Comparison of ENCODE assay signal across 8 cellular contexts in genomic region chr12:132327351-132328171, GRCh38. TPM values are rescaled to one million over a fixed set of nuclear protein-coding genes. Genes with fewer than 3 reads are reported as not detected.
DNase-seq lines count a peak whose midpoint lies in the region; ATAC-seq and TF ChIP-seq lines count a peak whose summit lies in the region.

No MANE protein-coding gene starts in this region.

- 13 to 22% methylated on average over 5 to 7 of the region's 32 CpGs for WGBS in gastroesophageal sphincter (ENCODE audit: low coverage in 1 of 2), 2 donors
- WGBS in smooth muscle cell (ENCODE audit: low lambda C conversion rate) = 35% methylated on average over 29 of the region's 32 CpGs

- H3K9ac ChIP-seq in smooth muscle cell (ENCODE audit: low read depth) = no peak overlapping the region

- peaks cover 47% of the 10 kb centered on the region for H3K27me3 Mint-ChIP-seq in activated CD4-positive, alpha-beta memory T cell treated with anti-CD3 and anti-CD28 coated beads for 36 hours
- H3K27me3 Mint-ChIP-seq in activated CD4-positive, alpha-beta memory T cell treated with anti-CD3 and anti-CD28 coated beads, Interleukin-2, amount 10 ng/mL, durations not matched to agents 7 days and 5 days = peaks cover 25% of the 10 kb centered on the region

- peak overlapping the region; percentile 33 for H3K4me2 ChIP-seq in smooth muscle cell

- H2AFZ ChIP-seq in smooth muscle cell (ENCODE audit: low read depth) = no peak overlapping the region

- peak; percentile 82 for ATAC-seq in gastroesophageal sphincter
- ATAC-seq in GM21423 (IDR thresholded peaks at IDR 0.05; ENCODE audit: unreplicated experiment) = no peak

- no peak overlapping the region for H3K27ac Mint-ChIP-seq in activated CD4-positive, alpha-beta memory T cell treated with anti-CD3 and anti-CD28 coated beads for 36 hours
- H3K27ac Mint-ChIP-seq in activated CD4-positive, alpha-beta memory T cell treated with anti-CD3 and anti-CD28 coated beads, Interleukin-2, amount 10 ng/mL, durations not matched to agents 7 days and 5 days = no peak overlapping the region

- peaks cover 0 to 51% (median 19%) of the 10 kb centered on the region in 3 donors for H3K4me1 ChIP-seq in gastroesophageal sphincter
- H3K4me1 ChIP-seq in smooth muscle cell (ENCODE audit: low read depth) = no peaks in the 10 kb centered on the region

- no peak overlapping the region for H3K4me3 Mint-ChIP-seq in activated CD4-positive, alpha-beta memory T cell treated with anti-CD3 and anti-CD28 coated beads for 36 hours
- no peak overlapping the region for H3K4me3 Mint-ChIP-seq in activated CD4-positive, alpha-beta memory T cell treated with anti-CD3 and anti-CD28 coated beads, Interleukin-2, amount 10 ng/mL, durations not matched to agents 7 days and 5 days

- no peak for TF ChIP-seq POLR2A in gastroesophageal sphincter (IDR thresholded peaks at IDR 0.05)

- peaks cover 26% of the 10 kb centered on the region for H3K4me1 Mint-ChIP-seq in activated CD4-positive, alpha-beta memory T cell treated with anti-CD3 and anti-CD28 coated beads for 36 hours (ENCODE audit: low read depth)
- no peaks in the 10 kb centered on the region for H3K4me1 Mint-ChIP-seq in activated CD4-positive, alpha-beta memory T cell treated with anti-CD3 and anti-CD28 coated beads, Interleukin-2, amount 10 ng/mL, durations not matched to agents 7 days and 5 days

- DNase-seq in activated CD4-positive, alpha-beta memory T cell treated with anti-CD3 and anti-CD28 coated beads for 36 hours = peak; percentile 82
- no peak for DNase-seq in activated CD4-positive, alpha-beta memory T cell treated with anti-CD3 and anti-CD28 coated beads, Interleukin-2, amount 10 ng/mL, durations not matched to agents 7 days and 5 days
- DNase-seq in activated T-cell treated with anti-CD3 and anti-CD28 coated beads, Interleukin-2, amount 50 U/mL, for 1 hour = peak; percentile 29
- DNase-seq in smooth muscle cell (lab: John Stamatoyannopoulos, UW; ENCODE audit: unreplicated experiment) (no peak), NCI-H2107 treated with DMSO at 0.1 percent for 48 hours (lab: John Stamatoyannopoulos, UW; ENCODE audit: unreplicated experiment) (no peak), NCI-H1436 treated with DMSO at 0.1 percent for 48 hours (lab: John Stamatoyannopoulos, UW) (no peak)

- no peaks in the 10 kb centered on the region for H3K36me3 Mint-ChIP-seq in activated CD4-positive, alpha-beta memory T cell treated with anti-CD3 and anti-CD28 coated beads for 36 hours
- peaks cover 3% of the 10 kb centered on the region for H3K36me3 Mint-ChIP-seq in activated CD4-positive, alpha-beta memory T cell treated with anti-CD3 and anti-CD28 coated beads, Interleukin-2, amount 10 ng/mL, durations not matched to agents 7 days and 5 days (ENCODE audit: low read depth)

- H3K36me3 ChIP-seq in gastroesophageal sphincter (no peaks in the 10 kb centered on the region), smooth muscle cell (ENCODE audit: low read depth) (no peaks in the 10 kb centered on the region)

- no peaks in the 10 kb centered on the region for H3F3A ChIP-seq in smooth muscle cell (ENCODE audit: low read depth)

- CTCF ChIA-PET in activated CD4-positive, alpha-beta memory T cell treated with anti-CD3 and anti-CD28 coated beads for 36 hours (lab: Charles Lee) = interaction anchor here (0.8 to 1.0 kb wide), 3 partner anchors 43 to 288 kb away, joined by 3 to 4 read pairs (median 3); no protein-coding TSS in a partner anchor
- CTCF ChIA-PET in activated CD4-positive, alpha-beta memory T cell treated with anti-CD3 and anti-CD28 coated beads, Interleukin-2, amount 10 ng/mL, durations not matched to agents 7 days and 5 days (lab: Charles Lee) = no interaction called here

- H3K27ac ChIP-seq in gastroesophageal sphincter (peak overlapping the region in 2 of 4 donors; percentile 28 to 44), smooth muscle cell (ENCODE audit: low read depth) (no peak overlapping the region)

- intact Hi-C loops in activated CD4-positive, alpha-beta memory T cell treated with anti-CD3 and anti-CD28 coated beads for 36 hours (cut with micrococcal nuclease) = no loop called here

- no peaks in the 10 kb centered on the region for H4K20me1 ChIP-seq in smooth muscle cell (ENCODE audit: low read depth)

- H3K4me3 ChIP-seq in gastroesophageal sphincter = peak overlapping the region in 1 of 2 donors; percentile 4
- H3K4me3 ChIP-seq in smooth muscle cell = no peak overlapping the region

- H3K27me3 ChIP-seq in gastroesophageal sphincter (peaks cover 96% of the 10 kb centered on the region), smooth muscle cell (ENCODE audit: low read depth) (peaks cover 42% of the 10 kb centered on the region)

- no peak for TF ChIP-seq CTCF in gastroesophageal sphincter (IDR thresholded peaks at IDR 0.05)
- TF ChIP-seq CTCF in smooth muscle cell (IDR thresholded peaks at IDR 0.05; ENCODE audit: borderline replicate concordance, insufficient read depth, poor library complexity, severe bottlenecking) = no peak

- no peak for TF ChIP-seq EP300 in gastroesophageal sphincter (IDR thresholded peaks at IDR 0.05)

- H3K9me3 Mint-ChIP-seq in activated CD4-positive, alpha-beta memory T cell treated with anti-CD3 and anti-CD28 coated beads for 36 hours = no peaks in the 10 kb centered on the region
- peaks cover 6% of the 10 kb centered on the region for H3K9me3 Mint-ChIP-seq in activated CD4-positive, alpha-beta memory T cell treated with anti-CD3 and anti-CD28 coated beads, Interleukin-2, amount 10 ng/mL, durations not matched to agents 7 days and 5 days

- POLR2A ChIA-PET in activated CD4-positive, alpha-beta memory T cell treated with anti-CD3 and anti-CD28 coated beads for 36 hours (lab: Charles Lee) = no interaction called here
- POLR2A ChIA-PET in activated CD4-positive, alpha-beta memory T cell treated with anti-CD3 and anti-CD28 coated beads, Interleukin-2, amount 10 ng/mL, durations not matched to agents 7 days and 5 days (lab: Charles Lee) = no interaction called here

- H3K79me2 ChIP-seq in smooth muscle cell (ENCODE audit: low read depth) = no peaks in the 10 kb centered on the region

- no peaks in the 10 kb centered on the region for H3K9me3 ChIP-seq in gastroesophageal sphincter
- no peaks in the 10 kb centered on the region for H3K9me3 ChIP-seq in smooth muscle cell (replicated peaks; ENCODE audit: low read depth)

RNA-seq across cellular contexts. Expression of gene GALNT9, which starts 1.8 kb away (rescaled TPM):
- total RNA-seq in activated CD4-positive, alpha-beta memory T cell treated with anti-CD3 and anti-CD28 coated beads for 36 hours = under 1 TPM; 0.12 to 0.29 TPM
- not detected for total RNA-seq in activated CD4-positive, alpha-beta memory T cell treated with anti-CD3 and anti-CD28 coated beads, Interleukin-2, amount 10 ng/mL, durations not matched to agents 7 days and 5 days
- total RNA-seq in gastroesophageal sphincter (1 to 10 TPM in 1 of 4 donors, not detected in 3; 2.0 TPM), smooth muscle cell (1.1 TPM in 1 of 2 replicates, not detected in the other)
- 1.1 and 1.3 TPM in 2 replicates for polyA plus RNA-seq in smooth muscle cell

Comparison
In these comparisons a context has a peak if more than half of its experiments do, and no peak if none do; other contexts are left out.
1. DNase-seq: peak in activated CD4-positive, alpha-beta memory T cell treated with anti-CD3 and anti-CD28 coated beads for 36 hours (single experiment) and activated T-cell treated with anti-CD3 and anti-CD28 coated beads, Interleukin-2, amount 50 U/mL, for 1 hour (single experiment); none in activated CD4-positive, alpha-beta memory T cell treated with anti-CD3 and anti-CD28 coated beads, Interleukin-2, amount 10 ng/mL, durations not matched to agents 7 days and 5 days (single experiment), smooth muscle cell (single experiment), NCI-H2107 treated with DMSO at 0.1 percent for 48 hours (single experiment) and NCI-H1436 treated with DMSO at 0.1 percent for 48 hours (single experiment).